13 cellular contexts compared by ENCODE assay signal in genomic region chr2:38148501-38148900, GRCh38.
DNase-seq lines count a peak whose midpoint lies in the region; ATAC-seq, FAIRE-seq and TF ChIP-seq lines count a peak whose summit lies in the region.
"Had no signal": no experiment of that assay in that cellular context is flagged by ENCODE, and none has a peak within 500 bp of the region (broad histone marks: within the 10 kb centered on the region; RNA-seq: fewer than 3 reads in every experiment).

No MANE protein-coding gene starts in this region.

- H3K4me3 ChIP-seq in RWPE2 (ENCODE audit: severe bottlenecking) (no peak overlapping the region), small intestine (ENCODE audit: low read depth in 1 of 2, low read length in 2 of 2) (no peak overlapping the region)

- H3K27ac ChIP-seq in RWPE2 (ENCODE audit: poor library complexity, severe bottlenecking): peak overlapping the region; percentile 96
- H3K27ac ChIP-seq in foreskin keratinocyte: no peak overlapping the region
- H3K27ac ChIP-seq in small intestine (ENCODE audit: low read depth in 1 of 2, low read length in 1 of 2): no peak overlapping the region

- H3K9me3 ChIP-seq in RWPE2 (ENCODE audit: severe bottlenecking) (no peaks in the 10 kb centered on the region), small intestine (ENCODE audit: control insufficient read depth, low read depth) (no peaks in the 10 kb centered on the region)

- ATAC-seq in RWPE2 (ENCODE audit: low read depth) (peak; percentile 48), foreskin keratinocyte (no peak), GM21576 (IDR thresholded peaks at IDR 0.05; ENCODE audit: unreplicated experiment) (no peak), GM21423 (IDR thresholded peaks at IDR 0.05; ENCODE audit: unreplicated experiment) (no peak), HG03571 (IDR thresholded peaks at IDR 0.05; ENCODE audit: unreplicated experiment) (no peak), GM21367 (IDR thresholded peaks at IDR 0.05; ENCODE audit: unreplicated experiment) (no peak)
- ATAC-seq: sciatic nerve had no signal

- peak; percentile 70 for DNase-seq in HPDE6-E6E7 (ENCODE audit: extremely low spot score)
- peak; percentile 66 for DNase-seq in RWPE2 (ENCODE audit: low spot score)
- DNase-seq in foreskin keratinocyte: peak; percentile 68 to 86
- DNase-seq in small intestine: peak; percentile 66
- DNase-seq: activated CD8-positive, alpha-beta memory T cell treated with anti-CD3 and anti-CD28 coated beads, Interleukin-2, amount 50 U/mL, for 48 hours; KG1; NCI-H524 treated with DMSO at 0.1 percent for 48 hours; T-helper 1 cell had no signal

- TF ChIP-seq CTCF in RWPE2 (IDR thresholded peaks at IDR 0.05; ENCODE audit: poor library complexity, severe bottlenecking) (no peak), foreskin keratinocyte (conservative IDR thresholded peaks at IDR 0.05) (no peak)

- H3K27me3 ChIP-seq in RWPE2 (ENCODE audit: insufficient read depth, poor library complexity, severe bottlenecking) (no peaks in the 10 kb centered on the region), foreskin keratinocyte (no peaks in the 10 kb centered on the region), small intestine (ENCODE audit: control insufficient read depth in 2 of 2, insufficient read depth in 2 of 2, low read length in 2 of 2) (no peaks in the 10 kb centered on the region)

- H3K36me3 ChIP-seq in RWPE2 (ENCODE audit: low read depth) (no peaks in the 10 kb centered on the region), small intestine (ENCODE audit: control insufficient read depth in 2 of 2, insufficient read depth in 2 of 2, low read length in 2 of 2) (no peaks in the 10 kb centered on the region)

- H3K4me1 ChIP-seq in RWPE2 (ENCODE audit: insufficient read depth, poor library complexity, severe bottlenecking): peaks cover 33% of the 10 kb centered on the region
- H3K4me1 ChIP-seq in foreskin keratinocyte: peaks cover 16% of the 10 kb centered on the region
- H3K4me1 ChIP-seq in small intestine (ENCODE audit: control insufficient read depth in 2 of 2, insufficient read depth in 1 of 2, low read depth in 1 of 2, low read length in 1 of 2): peaks cover 0 to 5% of the 10 kb centered on the region in 2 donors

- FAIRE-seq in small intestine (lab: Jason Lieb, UNC): no peak

- WGBS in small intestine, 3 donors: 29 to 57% (median 45%) methylated on average over 5 of the region's 5 CpGs
